In genomic region chr14:95285566-95285965, GRCh38 we compare ENCODE assay signal across 19 cellular contexts. TPM values are rescaled to one million over a fixed set of nuclear protein-coding genes. Genes with fewer than 3 reads are reported as not detected.
A peak's percentile ranks its signal among the peaks of the same experiment; 100 is the strongest.
DNase-seq lines count a peak whose midpoint lies in the region; ATAC-seq and TF ChIP-seq lines count a peak whose summit lies in the region.
"Had no signal": no experiment of that assay in that cellular context is flagged by ENCODE, and none has a peak within 500 bp of the region (broad histone marks: within the 10 kb centered on the region; RNA-seq: fewer than 3 reads in every experiment).

No MANE protein-coding gene starts in this region.

- dilution Hi-C loops in IMR-90 (cut with HindIII; ENCODE audit: low sequenced_read_pairs, unreplicated experiment): no loop called here

- DNase-seq in IMR-90 (no peak), coronary artery (ENCODE audit: low spot score) (peak; percentile 8), left lobe of liver (ENCODE audit: low spot score) (peak; percentile 22), uterus (no peak), NCI-H774 (lab: John Stamatoyannopoulos, UW) (no peak)
- DNase-seq: CD4-positive, CD25-positive, alpha-beta regulatory T cell; CD8-positive, alpha-beta memory T cell; COR-L47; DMS 273 treated with DMSO at 0.1 percent for 48 hours; DMS53; DND-41; EL; GM23248 had no signal

- TF ChIP-seq CTCF in IMR-90 (conservative IDR thresholded peaks at IDR 0.05; ENCODE audit: low read depth, low read length) (no peak), coronary artery (IDR thresholded peaks at IDR 0.05) (no peak), uterus (IDR thresholded peaks at IDR 0.05) (no peak)

- in situ Hi-C loops in IMR-90 (cut with MboI; ENCODE audit: low sequenced_read_pairs): no loop called here

- H2BK20ac ChIP-seq in IMR-90 (ENCODE audit: low read depth, low read length): no peak overlapping the region

- H4K8ac ChIP-seq in IMR-90 (ENCODE audit: low read depth in 2 of 2, low read length in 2 of 2): no peak overlapping the region

- H3K23ac ChIP-seq in IMR-90 (ENCODE audit: low read depth, low read length): no peak overlapping the region

- no peaks in the 10 kb centered on the region for H4K20me1 ChIP-seq in IMR-90 (ENCODE audit: insufficient read depth, low read length)
- H4K20me1 ChIP-seq: BLaER1 treated with 17β-estradiol and CSF1 and Interleukin-3, amounts not matched to agents 10 nM and 100 nM had no signal

- no peak overlapping the region for H3K14ac ChIP-seq in IMR-90 (replicated peaks; ENCODE audit: low read depth, low read length)

- ATAC-seq in IMR-90 (ENCODE audit: low read depth) (no peak), left lobe of liver (no peak), HG03025 (IDR thresholded peaks at IDR 0.05; ENCODE audit: low FRiP score, unreplicated experiment) (no peak)
- ATAC-seq: GM12878 had no signal

- no peak overlapping the region for H3K56ac ChIP-seq in IMR-90 (ENCODE audit: extremely low read depth, insufficient read depth, low read length)

- H2BK15ac ChIP-seq in IMR-90 (ENCODE audit: low read depth, low read length): no peak overlapping the region

- no peak overlapping the region for H3K27ac ChIP-seq in IMR-90 (ENCODE audit: insufficient read depth, low read length)
- H3K27ac ChIP-seq in coronary artery: no peak overlapping the region
- peak overlapping the region; percentile 20 to 70 for H3K27ac ChIP-seq in mucosa of rectum (ENCODE audit: low read depth in 2 of 2, low read length in 2 of 2)
- H3K27ac ChIP-seq in uterus: no peak overlapping the region
- H3K27ac ChIP-seq: BLaER1 treated with 17β-estradiol and CSF1 and Interleukin-3, amounts not matched to agents 10 nM and 100 nM; GM23248 had no signal

- no peak overlapping the region for H3K18ac ChIP-seq in IMR-90 (ENCODE audit: low read depth, low read length)

- H3K9ac ChIP-seq in IMR-90 (ENCODE audit: low read depth, low read length): no peak overlapping the region
- H3K9ac ChIP-seq in mucosa of rectum (ENCODE audit: low read depth in 1 of 2, low read length in 2 of 2): no peak overlapping the region
- H3K9ac ChIP-seq: BLaER1 treated with 17β-estradiol and CSF1 and Interleukin-3, amounts not matched to agents 10 nM and 100 nM; GM23248 had no signal

- H3K79me1 ChIP-seq in IMR-90 (ENCODE audit: low read depth in 1 of 2, low read length in 2 of 2): no peaks in the 10 kb centered on the region

- H3K4me2 ChIP-seq in IMR-90 (ENCODE audit: low read depth, low read length): no peak overlapping the region
- H3K4me2 ChIP-seq: BLaER1 treated with 17β-estradiol and CSF1 and Interleukin-3, amounts not matched to agents 10 nM and 100 nM had no signal

- no peak overlapping the region for H2AK9ac ChIP-seq in IMR-90 (replicated peaks; ENCODE audit: low read depth, low read length, poor library complexity)

- H3K9me1 ChIP-seq in IMR-90 (ENCODE audit: insufficient read depth, low read length): no peaks in the 10 kb centered on the region

- no peak for TF ChIP-seq POLR2A in IMR-90 (IDR thresholded peaks at IDR 0.05; ENCODE audit: low read depth, low read length)
- TF ChIP-seq POLR2A in uterus (IDR thresholded peaks at IDR 0.05): no peak

- peak overlapping the region; percentile 32 for H2AFZ ChIP-seq in IMR-90 (replicated peaks; ENCODE audit: low read length, poor library complexity)
- H2AFZ ChIP-seq: GM23248 had no signal

- H3K4me1 ChIP-seq in IMR-90 (ENCODE audit: control insufficient read depth, insufficient read depth, low read length) (no peaks in the 10 kb centered on the region), mucosa of rectum (ENCODE audit: control insufficient read depth in 2 of 2, insufficient read depth in 2 of 2, low read length in 2 of 2) (peaks cover under 1 to 7% of the 10 kb centered on the region in 2 donors), uterus (no peaks in the 10 kb centered on the region)
- H3K4me1 ChIP-seq: HAP-1 had no signal

- POLR2A ChIA-PET in IMR-90 (lab: Charles Lee; ENCODE audit: unreplicated experiment): no interaction called here

- intact Hi-C loops in IMR-90 (cut with micrococcal nuclease): no loop called here
- intact Hi-C loops in uterus (cut with DNase I; ENCODE audit: low total_unique reads): no loop called here

- peaks cover 2% of the 10 kb centered on the region; the same call in 1 of the 2 replicates for H3K27me3 ChIP-seq in IMR-90 (ENCODE audit: control insufficient read depth, insufficient read depth, low read length)
- H3K27me3 ChIP-seq in mucosa of rectum (ENCODE audit: control insufficient read depth in 2 of 2, insufficient read depth in 2 of 2, low read length in 2 of 2): no peaks in the 10 kb centered on the region
- no peaks in the 10 kb centered on the region for H3K27me3 ChIP-seq in uterus
- H3K27me3 ChIP-seq: BLaER1 treated with 17β-estradiol and CSF1 and Interleukin-3, amounts not matched to agents 10 nM and 100 nM had no signal

- no peaks in the 10 kb centered on the region for H3K36me3 ChIP-seq in IMR-90 (ENCODE audit: control insufficient read depth, insufficient read depth, low read length)
- no peaks in the 10 kb centered on the region for H3K36me3 ChIP-seq in mucosa of rectum (ENCODE audit: control insufficient read depth in 2 of 2, insufficient read depth in 2 of 2, low read length in 2 of 2)
- H3K36me3 ChIP-seq in uterus: no peaks in the 10 kb centered on the region
- H3K36me3 ChIP-seq: HAP-1 had no signal

- H3K4ac ChIP-seq in IMR-90 (ENCODE audit: low read depth, low read length): no peak overlapping the region

- no peak for TF ChIP-seq RAD21 in IMR-90 (IDR thresholded peaks at IDR 0.05; ENCODE audit: low read length)

- H3K4me3 ChIP-seq in IMR-90 (ENCODE audit: insufficient read depth, low read depth, low read length) (no peak overlapping the region), coronary artery (no peak overlapping the region), mucosa of rectum (ENCODE audit: low read length in 2 of 2) (no peak overlapping the region), uterus (no peak overlapping the region)
- H3K4me3 ChIP-seq: BLaER1 treated with 17β-estradiol and CSF1 and Interleukin-3, amounts not matched to agents 10 nM and 100 nM; GM12878; GM23248; HAP-1 had no signal

- H2AK5ac ChIP-seq in IMR-90 (ENCODE audit: low read depth, low read length): no peak overlapping the region

- H3K9me3 ChIP-seq in IMR-90 (ENCODE audit: control insufficient read depth, insufficient read depth, low read length) (no peaks in the 10 kb centered on the region), mucosa of rectum (ENCODE audit: control insufficient read depth in 2 of 2, low read length in 2 of 2) (no peaks in the 10 kb centered on the region), uterus (no peaks in the 10 kb centered on the region)
- H3K9me3 ChIP-seq: HAP-1 had no signal

- no peak overlapping the region for H2BK120ac ChIP-seq in IMR-90 (ENCODE audit: low read depth, low read length)

- WGBS in IMR-90 (ENCODE audit: extremely low coverage in 2 of 2, insufficient read length in 1 of 2), 2 experiments: no CpG with 5 or more reads among the region's 4 CpGs

- H2BK5ac ChIP-seq in IMR-90 (ENCODE audit: low read depth, low read length, poor library complexity, severe bottlenecking): no peak overlapping the region

- no TSS peak for BruUV-seq in IMR-90 (replicated peaks; lab: Mats Ljungman, UMichigan)

- H4K91ac ChIP-seq in IMR-90 (ENCODE audit: insufficient read depth, low read depth, low read length): no peak overlapping the region

- no peak overlapping the region for H4K5ac ChIP-seq in IMR-90 (ENCODE audit: low read depth, low read length)

- CTCF ChIA-PET in IMR-90 (lab: Yijun Ruan, JAX): no interaction called here

TF ChIP-seq in IMR-90, 13 proteins besides CTCF, POLR2A, EP300 and RAD21:
- TF ChIP-seq NFE2L2 (IDR thresholded peaks at IDR 0.05; ENCODE audit: low read depth, low read length) (no peak), CHD1 (IDR thresholded peaks at IDR 0.05; ENCODE audit: low read depth, low read length) (no peak), CEBPB (IDR thresholded peaks at IDR 0.05; ENCODE audit: low read depth, low read length) (no peak)

RNA-seq across cellular contexts. Expression of gene CLMN, which starts 34.1 kb away (rescaled TPM):
- under 0.01 and 0.18 TPM in 2 replicates for total RNA-seq in IMR-90 (2012; rRNA removed)
- polyA plus RNA-seq in IMR-90 (2012; rRNA removed): 0.09 and 0.10 TPM in 2 replicates
- polyA plus RNA-seq in IMR-90 (2012; cell fraction: cytosol; rRNA removed): 0.03 TPM in 1 of 2 replicates, not detected in the other
- polyA plus RNA-seq in IMR-90 (2012; cell fraction: nucleus; rRNA removed; ENCODE audit: low replicate concordance): 0.03 and 0.09 TPM in 2 replicates
- total RNA-seq in left lobe of liver: 67.7 TPM
- 10 to 100 TPM in 2 of 4 donors, 1 to 10 TPM in 2; 5.0 to 55.0 (median 12.4) TPM for total RNA-seq in uterus
- total RNA-seq: G401 had no signal

Comparison
In these comparisons a context has a peak if more than half of its experiments do, and no peak if none do; other contexts are left out.
1. DNase-seq: peak in coronary artery (single experiment) and left lobe of liver (single experiment); none in IMR-90 (single experiment), uterus (0 of 2) and NCI-H774 (single experiment).
2. H3K27ac ChIP-seq: peak in mucosa of rectum (2 of 2); none in IMR-90 (single experiment), coronary artery (0 of 2) and uterus (0 of 2).